Comparison of ENCODE assay signal across 25 cellular contexts in the genomic region with DNA sequence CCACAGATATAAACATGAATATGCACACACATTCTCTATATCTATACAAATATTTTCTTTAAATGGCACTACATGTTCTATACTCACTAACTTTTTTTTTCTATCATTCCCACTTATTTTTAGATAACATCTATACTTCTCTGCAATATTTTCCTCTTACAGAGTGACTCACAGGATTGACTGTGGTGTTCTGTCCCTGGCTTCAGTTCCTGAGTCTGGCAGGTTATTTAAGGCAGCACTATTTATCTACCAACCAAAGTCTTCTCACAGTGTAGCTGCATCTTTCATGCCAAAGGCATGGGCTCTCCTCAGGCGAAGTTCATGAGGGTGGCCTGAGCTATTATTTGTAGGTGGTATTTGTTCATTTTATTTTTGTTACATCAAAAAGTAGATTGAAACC.
A peak's percentile ranks its signal among the peaks of the same experiment; 100 is the strongest.
DNase-seq lines count a peak whose midpoint lies in the region; ATAC-seq, FAIRE-seq and TF ChIP-seq lines count a peak whose summit lies in the region.
"Had no signal": no experiment of that assay in that cellular context is flagged by ENCODE, and none has a peak within 500 bp of the region (broad histone marks: within the 10 kb centered on the region; RNA-seq: fewer than 3 reads in every experiment).

No MANE protein-coding gene starts in this region.

- intact Hi-C loops in left lung (cut with DNase I) (no loop called here), HepG2 (cut with micrococcal nuclease; ENCODE audit: unreplicated experiment) (no loop called here)

- H3K4me1 Mint-ChIP-seq in activated T-cell treated with anti-CD3 and anti-CD28 coated beads, Interleukin-2, amount 50 U/mL, for 24 hours (ENCODE audit: low read depth): no peaks in the 10 kb centered on the region
- H3K4me1 Mint-ChIP-seq: activated naive CD8-positive, alpha-beta T cell treated with anti-CD3 and anti-CD28 coated beads for 36 hours; CD8-positive, alpha-beta memory T cell; T-cell had no signal

- no peaks in the 10 kb centered on the region for H3K79me2 ChIP-seq in HepG2 (ENCODE audit: insufficient read depth, low read length)

- H3K27me3 ChIP-seq in BE2C (no peaks in the 10 kb centered on the region), left lung (no peaks in the 10 kb centered on the region), tibial nerve (no peaks in the 10 kb centered on the region), HepG2 (ENCODE audit: control insufficient read depth in 1 of 2, insufficient read depth in 2 of 2, low read length in 2 of 2) (no peaks in the 10 kb centered on the region)
- H3K27me3 ChIP-seq: neutrophil, sigmoid colon, SJCRH30, transverse colon had no signal

- H3K27ac ChIP-seq in left lung (no peak overlapping the region), tibial nerve (no peak overlapping the region), HepG2 (ENCODE audit: extremely low read length, insufficient read depth, low read length) (no peak overlapping the region)
- H3K27ac ChIP-seq: neutrophil, psoas muscle, sigmoid colon, SJCRH30, transverse colon had no signal

- 84 to 88% methylated on average over 1 of the region's 1 CpG for WGBS in tibial nerve, 2 donors
- 5% methylated on average over 1 of the region's 1 CpG for WGBS in HepG2 (ENCODE audit: low lambda C conversion rate)

- no peaks in the 10 kb centered on the region for H3K27me3 Mint-ChIP-seq in activated T-cell treated with anti-CD3 and anti-CD28 coated beads, Interleukin-2, amount 50 U/mL, for 24 hours
- H3K27me3 Mint-ChIP-seq: activated naive CD8-positive, alpha-beta T cell treated with anti-CD3 and anti-CD28 coated beads for 36 hours; CD8-positive, alpha-beta memory T cell; T-cell had no signal

- no peak overlapping the region for H2AFZ ChIP-seq in HepG2 (ENCODE audit: low read length)

- CTCF ChIA-PET in HepG2 (lab: Yijun Ruan, JAX; ENCODE audit: low intra/inter-chr PET ratio, low total read pairs): no interaction called here

- no peak overlapping the region for H3K9ac ChIP-seq in HepG2 (ENCODE audit: insufficient read depth, low read depth, low read length)

- peak; percentile 56 for ATAC-seq in left lung
- no peak for ATAC-seq in HepG2
- ATAC-seq: HCT116, T-cell had no signal

- H3K9me3 Mint-ChIP-seq in activated T-cell treated with anti-CD3 and anti-CD28 coated beads, Interleukin-2, amount 50 U/mL, for 24 hours: no peaks in the 10 kb centered on the region
- H3K9me3 Mint-ChIP-seq: activated naive CD8-positive, alpha-beta T cell treated with anti-CD3 and anti-CD28 coated beads for 36 hours had no signal

- in situ Hi-C loops in astrocyte of the spinal cord (cut with HindIII; ENCODE audit: low sequenced_read_pairs): no loop called here
- in situ Hi-C loops in HepG2 (cut with HindIII; ENCODE audit: extremely low pct_ligation_motif_present, low pct_unique_long_range_greater_than_20kb): no loop called here

- no peak overlapping the region for H3K27ac Mint-ChIP-seq in activated T-cell treated with anti-CD3 and anti-CD28 coated beads, Interleukin-2, amount 50 U/mL, for 24 hours
- H3K27ac Mint-ChIP-seq: activated naive CD8-positive, alpha-beta T cell treated with anti-CD3 and anti-CD28 coated beads for 36 hours; CD8-positive, alpha-beta memory T cell; T-cell had no signal

- TF ChIP-seq POLR2A in tibial nerve (IDR thresholded peaks at IDR 0.05) (no peak), HepG2 (IDR thresholded peaks at IDR 0.05; ENCODE audit: insufficient read depth in 1 of 2, low read depth in 2 of 2, low read length in 2 of 2) (no peak)

- no peak for FAIRE-seq in HepG2 (lab: Jason Lieb, UNC)

- no TSS peak for BruUV-seq in HepG2 (replicated peaks; lab: Mats Ljungman, UMichigan)

- TF ChIP-seq RAD21 in HepG2 (CRISPR knock-in tag; IDR thresholded peaks at IDR 0.05): no peak

- TF ChIP-seq CTCF in BE2C (IDR thresholded peaks at IDR 0.05; ENCODE audit: low read depth, low read length) (no peak), astrocyte of the spinal cord (IDR thresholded peaks at IDR 0.05; ENCODE audit: low read depth, low read length) (no peak), left lung (IDR thresholded peaks at IDR 0.05) (no peak), tibial nerve (IDR thresholded peaks at IDR 0.05) (no peak), HepG2 (CRISPR knock-in tag; IDR thresholded peaks at IDR 0.05) (no peak)

- TF ChIP-seq EP300 in tibial nerve (IDR thresholded peaks at IDR 0.05) (no peak), HepG2 (IDR thresholded peaks at IDR 0.05; ENCODE audit: low read depth in 2 of 2, low read length in 2 of 2) (no peak), HepG2 (CRISPR knock-in tag; IDR thresholded peaks at IDR 0.05; ENCODE audit: borderline replicate concordance) (no peak)

- POLR2A ChIA-PET in HepG2 (lab: Yijun Ruan, JAX): no interaction called here

- no peak overlapping the region for H3K4me3 Mint-ChIP-seq in activated T-cell treated with anti-CD3 and anti-CD28 coated beads, Interleukin-2, amount 50 U/mL, for 24 hours
- H3K4me3 Mint-ChIP-seq: activated naive CD8-positive, alpha-beta T cell treated with anti-CD3 and anti-CD28 coated beads for 36 hours; CD8-positive, alpha-beta memory T cell; T-cell had no signal

- no peaks in the 10 kb centered on the region for H3K9me3 ChIP-seq in BE2C
- H3K9me3 ChIP-seq in left lung: no peaks in the 10 kb centered on the region
- no peaks in the 10 kb centered on the region for H3K9me3 ChIP-seq in tibial nerve
- H3K9me3 ChIP-seq in HepG2 (ENCODE audit: low read length): no peaks in the 10 kb centered on the region
- H3K9me3 ChIP-seq: neutrophil, psoas muscle, sigmoid colon, SJCRH30, transverse colon had no signal

- H4K20me1 ChIP-seq in HepG2 (ENCODE audit: insufficient read depth, low read length): no peaks in the 10 kb centered on the region

- peak; percentile 34 for DNase-seq in BE2C
- peak; percentile 18 for DNase-seq in HT1080 (ENCODE audit: low read depth)
- DNase-seq in astrocyte of the spinal cord (ENCODE audit: low read depth, low spot score): peak; percentile 29
- DNase-seq in left lung: no peak
- no peak for DNase-seq in activated T-cell treated with anti-CD3 and anti-CD28 coated beads, Interleukin-2, amount 50 U/mL, for 24 hours
- no peak for DNase-seq in SIG-M5 (lab: John Stamatoyannopoulos, UW)
- no peak for DNase-seq in tibial nerve (ENCODE audit: low spot score in 2 of 2)
- no peak for DNase-seq in HepG2 (ENCODE audit: low spot score)
- DNase-seq: activated CD4-positive, alpha-beta T cell treated with anti-CD3 and anti-CD28 coated beads for 48 hours; activated gamma-delta T cell; activated naive CD8-positive, alpha-beta T cell treated with anti-CD3 and anti-CD28 coated beads for 36 hours; activated T-cell treated with anti-CD3 and anti-CD28 coated beads, Interleukin-2, amount 50 U/mL, for 1 hour; CD8-positive, alpha-beta memory T cell; islet precursor cell; NCI-H1105; NCI-H187; NCI-H82; psoas muscle; sigmoid colon; SJCRH30; stimulated activated CD4-positive, alpha-beta T cell treated with anti-CD3 and anti-CD28 coated beads, Interleukin-4, amount 100 ng/mL, for 1 hour; T-cell; transverse colon had no signal

- H3K36me3 Mint-ChIP-seq in activated T-cell treated with anti-CD3 and anti-CD28 coated beads, Interleukin-2, amount 50 U/mL, for 24 hours (ENCODE audit: low read depth): no peaks in the 10 kb centered on the region
- H3K36me3 Mint-ChIP-seq: activated naive CD8-positive, alpha-beta T cell treated with anti-CD3 and anti-CD28 coated beads for 36 hours; CD8-positive, alpha-beta memory T cell; T-cell had no signal

- no peak overlapping the region for H3K4me3 ChIP-seq in BE2C (ENCODE audit: low read depth, low read length)
- no peak overlapping the region for H3K4me3 ChIP-seq in astrocyte of the spinal cord (ENCODE audit: low read depth, low read length)
- H3K4me3 ChIP-seq in left lung: no peak overlapping the region
- no peak overlapping the region for H3K4me3 ChIP-seq in tibial nerve
- H3K4me3 ChIP-seq in HepG2 (replicated peaks in 1 of 3; ENCODE audit: insufficient read depth in 1 of 3, low read depth in 2 of 3, low read length in 3 of 3): no peak overlapping the region
- H3K4me3 ChIP-seq: psoas muscle, sigmoid colon, SJCRH30, transverse colon had no signal

- H3K36me3 ChIP-seq in BE2C: no peaks in the 10 kb centered on the region; the same call in 1 of the 2 replicates
- H3K36me3 ChIP-seq in left lung: no peaks in the 10 kb centered on the region
- H3K36me3 ChIP-seq in tibial nerve: no peaks in the 10 kb centered on the region
- H3K36me3 ChIP-seq in HepG2 (replicated peaks in 1 of 2; ENCODE audit: control insufficient read depth in 1 of 2, insufficient read depth in 2 of 2, low read length in 2 of 2): no peaks in the 10 kb centered on the region
- H3K36me3 ChIP-seq: neutrophil, sigmoid colon, SJCRH30, transverse colon had no signal

- H3K4me1 ChIP-seq in BE2C (peaks cover 16% of the 10 kb centered on the region), left lung (no peaks in the 10 kb centered on the region), tibial nerve (no peaks in the 10 kb centered on the region), HepG2 (ENCODE audit: insufficient read depth, low read length) (no peaks in the 10 kb centered on the region)
- H3K4me1 ChIP-seq: psoas muscle, SJCRH30, transverse colon had no signal

- no peak overlapping the region for H3K4me2 ChIP-seq in HepG2 (ENCODE audit: low read depth, low read length)

TF ChIP-seq in HepG2, 621 proteins besides CTCF, POLR2A, EP300 and RAD21:
- no peak for TF ChIP-seq TGIF2 (CRISPR knock-in tag; IDR thresholded peaks at IDR 0.05)
- no peak for TF ChIP-seq TEAD2 (CRISPR knock-in tag; IDR thresholded peaks at IDR 0.05)
- no peak for TF ChIP-seq PHF21A (CRISPR knock-in tag; IDR thresholded peaks at IDR 0.05)
- no peak for TF ChIP-seq MAFG (CRISPR knock-in tag; IDR thresholded peaks at IDR 0.05)
- no peak for TF ChIP-seq CCDC6 (CRISPR knock-in tag; IDR thresholded peaks at IDR 0.05)
- TF ChIP-seq SCMH1 (CRISPR knock-in tag; IDR thresholded peaks at IDR 0.05; ENCODE audit: borderline replicate concordance): no peak

Comparison
In these comparisons a context has a peak if more than half of its experiments do, and no peak if none do; other contexts are left out.
1. DNase-seq: peak in BE2C (single experiment), HT1080 (single experiment) and astrocyte of the spinal cord (single experiment); none in left lung (0 of 2), activated T-cell treated with anti-CD3 and anti-CD28 coated beads, Interleukin-2, amount 50 U/mL, for 24 hours (single experiment), SIG-M5 (single experiment), tibial nerve (0 of 2) and HepG2 (single experiment).